In the genomic region with DNA sequence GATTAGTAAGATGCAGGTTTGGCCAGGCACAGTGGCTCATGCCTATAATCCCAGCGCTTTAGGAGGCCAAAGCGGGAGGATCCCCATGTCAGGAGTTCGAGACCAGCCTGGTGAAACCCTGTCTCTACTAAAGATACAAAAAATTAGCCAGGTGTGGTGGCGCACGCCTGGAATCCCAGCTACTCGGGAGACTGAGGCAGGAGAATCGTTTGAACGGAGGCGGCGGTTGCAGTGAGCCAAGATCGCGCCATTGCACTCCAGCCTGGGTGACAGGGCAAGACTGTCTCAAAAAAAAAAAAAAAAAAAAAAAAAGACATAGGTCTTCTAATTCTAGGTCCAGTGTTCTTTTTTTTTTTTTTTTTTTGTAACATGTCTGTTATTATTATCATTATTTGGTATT, we compare ENCODE assay signal across 3 cellular contexts. TPM values are rescaled to one million over a fixed set of nuclear protein-coding genes. Genes with fewer than 3 reads are reported as not detected.
"Had no signal": no experiment of that assay in that cellular context is flagged by ENCODE, and none has a peak within 500 bp of the region (broad histone marks: within the 10 kb centered on the region; RNA-seq: fewer than 3 reads in every experiment).

No MANE protein-coding gene starts in this region.

RNA-seq across cellular contexts. Expression of a gene that starts 52.1 kb away (rescaled TPM):
- total RNA-seq: thoracic aorta, tibial nerve, upper lobe of right lung had no signal
